Comparison of ENCODE assay signal across 8 cellular contexts in genomic region chr11:95923441-95923729, GRCh38. TPM values are rescaled to one million over a fixed set of nuclear protein-coding genes. Genes with fewer than 3 reads are reported as not detected.
DNase-seq lines count a peak whose midpoint lies in the region; ATAC-seq and TF ChIP-seq lines count a peak whose summit lies in the region.

No MANE protein-coding gene starts in this region.

- H3K4me2 ChIP-seq in smooth muscle cell = peak overlapping the region; percentile 91

- H3K9me3 ChIP-seq in WERI-Rb-1 (ENCODE audit: severe bottlenecking) (no peaks in the 10 kb centered on the region), smooth muscle cell (replicated peaks; ENCODE audit: low read depth) (no peaks in the 10 kb centered on the region)

- no peak for TF ChIP-seq CTCF in WERI-Rb-1 (IDR thresholded peaks at IDR 0.05; ENCODE audit: low read depth, low read length)
- TF ChIP-seq CTCF in smooth muscle cell (IDR thresholded peaks at IDR 0.05; ENCODE audit: borderline replicate concordance, insufficient read depth, poor library complexity, severe bottlenecking) = no peak

- H4K20me1 ChIP-seq in smooth muscle cell (ENCODE audit: low read depth) = peaks cover 16% of the 10 kb centered on the region

- DNase-seq in NCI-H2171 treated with DMSO at 0.1 percent for 48 hours (lab: John Stamatoyannopoulos, UW) (peak; percentile 34), NCI-H2171 (lab: John Stamatoyannopoulos, UW) (no peak), WERI-Rb-1 (no peak), glomerular visceral epithelial cell (ENCODE audit: extremely low spot score) (peak; percentile 7), smooth muscle cell (lab: John Stamatoyannopoulos, UW; ENCODE audit: unreplicated experiment) (no peak)

- peaks cover 50% of the 10 kb centered on the region for H3K79me2 ChIP-seq in smooth muscle cell (ENCODE audit: low read depth)

- no peaks in the 10 kb centered on the region for H3K36me3 ChIP-seq in WERI-Rb-1
- H3K36me3 ChIP-seq in smooth muscle cell (ENCODE audit: low read depth) = no peaks in the 10 kb centered on the region

- H3K27me3 ChIP-seq in WERI-Rb-1 (ENCODE audit: insufficient read depth, low read depth, severe bottlenecking) (no peaks in the 10 kb centered on the region), smooth muscle cell (ENCODE audit: low read depth) (no peaks in the 10 kb centered on the region)

- ATAC-seq in HG03354 (IDR thresholded peaks at IDR 0.05; ENCODE audit: poor library complexity, severe bottlenecking, unreplicated experiment) (no peak), HG03135 (IDR thresholded peaks at IDR 0.05; ENCODE audit: unreplicated experiment) (no peak), GM21526 (IDR thresholded peaks at IDR 0.05; ENCODE audit: low FRiP score, unreplicated experiment) (no peak)

- WGBS in smooth muscle cell (ENCODE audit: low lambda C conversion rate) = 0% methylated on average over 7 of the region's 7 CpGs

- H3F3A ChIP-seq in smooth muscle cell (ENCODE audit: low read depth) = no peaks in the 10 kb centered on the region

- peak overlapping the region; percentile 80 for H3K27ac ChIP-seq in WERI-Rb-1
- peak overlapping the region; percentile 86 for H3K27ac ChIP-seq in smooth muscle cell (ENCODE audit: low read depth)

- H2AFZ ChIP-seq in smooth muscle cell (ENCODE audit: low read depth) = peak overlapping the region; percentile 98

- H3K4me3 ChIP-seq in WERI-Rb-1 (ENCODE audit: low read depth, low read length) = peak overlapping the region; percentile 88
- H3K4me3 ChIP-seq in smooth muscle cell = peak overlapping the region; percentile 93

- peaks cover 27% of the 10 kb centered on the region for H3K4me1 ChIP-seq in smooth muscle cell (ENCODE audit: low read depth)

- peak overlapping the region; percentile 92 for H3K9ac ChIP-seq in smooth muscle cell (ENCODE audit: low read depth)

RNA-seq across cellular contexts. Expression of gene MTMR2, which starts 0.5 kb away (rescaled TPM):
- 35.9 and 40.0 TPM in 2 replicates for total RNA-seq in smooth muscle cell
- 27.2 and 36.7 TPM in 2 replicates for polyA plus RNA-seq in smooth muscle cell

Comparison
In these comparisons a context has a peak if more than half of its experiments do, and no peak if none do; other contexts are left out.
1. DNase-seq: peak in NCI-H2171 treated with DMSO at 0.1 percent for 48 hours (single experiment) and glomerular visceral epithelial cell (single experiment); none in NCI-H2171 (single experiment), WERI-Rb-1 (single experiment) and smooth muscle cell (single experiment).